ENCODE assay signal across 1 cellular context in the genomic region with DNA sequence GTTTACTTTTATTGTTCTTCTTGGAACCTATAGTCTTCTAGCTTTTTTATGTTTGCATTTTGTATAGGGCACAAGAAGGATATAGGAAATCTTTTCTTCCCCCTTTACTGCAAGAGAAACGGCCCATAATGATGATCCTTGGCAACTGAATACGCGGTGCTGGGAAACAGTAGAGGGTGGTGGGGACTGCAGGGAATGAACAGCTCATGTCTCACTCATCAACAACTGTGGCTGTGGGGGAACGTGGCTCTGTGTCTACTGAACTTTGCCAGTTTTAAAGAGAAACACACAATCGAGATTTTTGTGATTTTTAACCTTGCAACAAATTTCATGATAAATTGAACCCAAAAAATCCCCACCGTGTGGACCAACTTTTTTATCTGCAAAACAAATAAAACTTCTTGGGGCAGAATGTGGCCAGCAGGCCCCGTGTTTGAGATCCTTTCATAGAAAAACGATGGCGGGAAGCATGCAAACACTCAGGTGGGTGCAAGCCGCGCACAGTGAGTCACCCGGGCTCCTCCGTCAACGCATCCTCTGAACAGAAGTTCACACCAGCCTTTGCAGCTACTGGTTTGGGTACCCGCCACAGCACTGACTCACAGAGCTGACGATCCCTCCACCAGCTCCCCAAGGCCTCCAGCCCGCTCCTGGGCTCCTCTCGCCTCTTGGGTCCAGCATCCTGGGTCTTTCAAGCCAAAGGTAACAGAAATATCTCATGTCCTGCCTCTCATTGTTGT.
A peak's percentile ranks its signal among the peaks of the same experiment; 100 is the strongest.
TF ChIP-seq lines count a peak whose summit lies in the region.

No MANE protein-coding gene starts in this region.

TF ChIP-seq in IMR-90, 13 proteins besides CTCF, POLR2A, EP300 and RAD21:
- peak; percentile 34; the same call in 1 of the 2 replicates for TF ChIP-seq BHLHE40 (IDR thresholded peaks at IDR 0.05; ENCODE audit: low read depth, low read length)
- peak; percentile 81 for TF ChIP-seq RFX5 (IDR thresholded peaks at IDR 0.05; ENCODE audit: low read depth, low read length)
- 0 out of 2 replicates have a peak, but pooled peaks have one; percentile 3 for TF ChIP-seq SMC3 (IDR thresholded peaks at IDR 0.05; ENCODE audit: low read depth, low read length)
- peak; percentile 78 for TF ChIP-seq FOS (IDR thresholded peaks at IDR 0.05; ENCODE audit: low read depth, low read length)
- TF ChIP-seq, protein P1, sequence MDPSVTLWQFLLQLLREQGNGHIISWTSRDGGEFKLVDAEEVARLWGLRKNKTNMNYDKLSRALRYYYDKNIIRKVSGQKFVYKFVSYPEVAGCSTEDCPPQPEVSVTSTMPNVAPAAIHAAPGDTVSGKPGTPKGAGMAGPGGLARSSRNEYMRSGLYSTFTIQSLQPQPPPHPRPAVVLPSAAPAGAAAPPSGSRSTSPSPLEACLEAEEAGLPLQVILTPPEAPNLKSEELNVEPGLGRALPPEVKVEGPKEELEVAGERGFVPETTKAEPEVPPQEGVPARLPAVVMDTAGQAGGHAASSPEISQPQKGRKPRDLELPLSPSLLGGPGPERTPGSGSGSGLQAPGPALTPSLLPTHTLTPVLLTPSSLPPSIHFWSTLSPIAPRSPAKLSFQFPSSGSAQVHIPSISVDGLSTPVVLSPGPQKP (IDR thresholded peaks at IDR 0.05; ENCODE audit: borderline replicate concordance, low read depth, low read length) = no peak
